1 cellular context compared by ENCODE assay signal in the genomic region with DNA sequence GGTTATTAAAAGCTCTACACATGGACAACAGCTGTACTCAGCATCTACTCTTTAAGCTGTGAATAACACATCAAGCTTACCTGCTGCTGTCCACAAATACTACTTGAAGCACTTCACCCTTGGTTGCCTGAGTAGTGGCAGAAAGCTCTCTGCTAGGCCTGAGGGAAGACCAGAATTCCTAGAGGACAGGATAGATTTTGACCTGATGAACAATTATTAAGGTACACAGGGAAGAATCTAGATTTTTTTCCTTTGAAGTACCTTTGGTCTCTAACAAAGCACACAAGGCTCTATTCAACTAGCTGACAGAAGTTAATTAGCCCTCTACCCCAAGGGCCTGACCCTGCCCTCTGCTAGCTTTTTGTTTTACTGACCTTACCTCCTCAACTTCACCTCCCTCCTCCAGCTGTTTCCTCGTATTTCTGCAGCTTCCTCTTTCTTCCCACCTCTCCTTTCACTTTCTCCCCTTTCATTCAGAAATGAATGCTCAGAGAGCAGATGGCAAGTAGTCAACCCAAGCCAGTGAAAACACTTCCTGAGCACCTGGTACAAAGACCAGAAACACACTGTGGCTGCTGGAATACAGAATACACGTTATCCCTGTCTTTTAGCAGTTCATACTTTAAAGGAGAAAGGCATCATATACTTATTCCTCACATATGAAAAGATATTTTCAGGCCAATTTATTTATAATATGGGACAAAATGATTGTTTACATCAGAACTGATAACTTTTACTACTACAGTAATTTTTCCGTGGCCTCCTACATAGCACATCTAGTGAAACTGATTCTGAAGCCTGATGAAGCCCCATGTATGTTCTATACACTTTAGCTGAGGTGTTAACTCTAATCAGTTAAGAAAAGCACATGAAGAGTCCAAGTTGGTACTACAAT.
TF ChIP-seq lines count a peak whose summit lies in the region.

No MANE protein-coding gene starts in this region.

TF ChIP-seq in HepG2, 621 proteins besides CTCF, POLR2A, EP300 and RAD21 (continues in another document):
- TF ChIP-seq, protein P1, sequence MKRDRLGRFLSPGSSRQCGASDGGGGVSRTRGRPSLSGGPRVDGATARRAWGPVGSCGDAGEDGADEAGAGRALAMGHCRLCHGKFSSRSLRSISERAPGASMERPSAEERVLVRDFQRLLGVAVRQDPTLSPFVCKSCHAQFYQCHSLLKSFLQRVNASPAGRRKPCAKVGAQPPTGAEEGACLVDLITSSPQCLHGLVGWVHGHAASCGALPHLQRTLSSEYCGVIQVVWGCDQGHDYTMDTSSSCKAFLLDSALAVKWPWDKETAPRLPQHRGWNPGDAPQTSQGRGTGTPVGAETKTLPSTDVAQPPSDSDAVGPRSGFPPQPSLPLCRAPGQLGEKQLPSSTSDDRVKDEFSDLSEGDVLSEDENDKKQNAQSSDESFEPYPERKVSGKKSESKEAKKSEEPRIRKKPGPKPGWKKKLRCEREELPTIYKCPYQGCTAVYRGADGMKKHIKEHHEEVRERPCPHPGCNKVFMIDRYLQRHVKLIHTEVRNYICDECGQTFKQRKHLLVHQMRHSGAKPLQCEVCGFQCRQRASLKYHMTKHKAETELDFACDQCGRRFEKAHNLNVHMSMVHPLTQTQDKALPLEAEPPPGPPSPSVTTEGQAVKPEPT (CRISPR knock-in tag; IDR thresholded peaks at IDR 0.05; ENCODE audit: low read depth) = no peak
- TF ChIP-seq ELF3 (CRISPR knock-in tag; IDR thresholded peaks at IDR 0.05) (peak; percentile 70; the same call in 1 of the 2 replicates), ATF1 (CRISPR knock-in tag; IDR thresholded peaks at IDR 0.05) (0 out of 2 replicates have a peak, but pooled peaks have one; percentile 29), NCOR1 (IDR thresholded peaks at IDR 0.05; ENCODE audit: borderline replicate concordance, low read length) (peak; percentile 75; the same call in 1 of the 2 replicates), NR2F2 (IDR thresholded peaks at IDR 0.05; ENCODE audit: borderline replicate concordance, low read depth) (peak; percentile 95), ZNF34 (CRISPR knock-in tag; IDR thresholded peaks at IDR 0.05; ENCODE audit: borderline replicate concordance) (no peak), HNRNPLL (IDR thresholded peaks at IDR 0.05; ENCODE audit: low read depth, low read length, poor library complexity, severe bottlenecking) (no peak), HNRNPUL1 (IDR thresholded peaks at IDR 0.05; ENCODE audit: low read depth, low read length) (no peak), POLR2AphosphoS5 (IDR thresholded peaks at IDR 0.05; ENCODE audit: low read depth, low read length) (peak; percentile 47; the same call in 1 of the 2 replicates), BCL6 (CRISPR knock-in tag; IDR thresholded peaks at IDR 0.05) (peak; percentile 97), FOXA3 (CRISPR knock-in tag; IDR thresholded peaks at IDR 0.05) (0 out of 2 replicates have a peak, but pooled peaks have one; percentile 9), ZNF354B (CRISPR knock-in tag; IDR thresholded peaks at IDR 0.05) (no peak), ZNF589 (CRISPR knock-in tag; conservative IDR thresholded peaks at IDR 0.05) (peak; percentile 56; the same call in 1 of the 2 replicates), CREB1 (IDR thresholded peaks at IDR 0.05) (no peak), CREB1 (CRISPR knock-in tag; IDR thresholded peaks at IDR 0.05) (peak; percentile 49; the same call in 1 of the 2 replicates), TOPORS (CRISPR knock-in tag; IDR thresholded peaks at IDR 0.05) (no peak), ELF1 (CRISPR knock-in tag; IDR thresholded peaks at IDR 0.05) (peak; percentile 31; the same call in 1 of the 2 replicates), ATF7 (IDR thresholded peaks at IDR 0.05) (no peak), ATF7 (CRISPR knock-in tag; IDR thresholded peaks at IDR 0.05) (no peak), ZNF263 (CRISPR knock-in tag; IDR thresholded peaks at IDR 0.05) (0 out of 2 replicates have a peak, but pooled peaks have one; percentile 13), ISL2 (CRISPR knock-in tag; IDR thresholded peaks at IDR 0.05) (0 out of 2 replicates have a peak, but pooled peaks have one; percentile 57), AGO2 (optimal IDR thresholded peaks at IDR 0.05; ENCODE audit: low read depth, low read length) (peak; percentile 36)
- TF ChIP-seq, protein P2, sequence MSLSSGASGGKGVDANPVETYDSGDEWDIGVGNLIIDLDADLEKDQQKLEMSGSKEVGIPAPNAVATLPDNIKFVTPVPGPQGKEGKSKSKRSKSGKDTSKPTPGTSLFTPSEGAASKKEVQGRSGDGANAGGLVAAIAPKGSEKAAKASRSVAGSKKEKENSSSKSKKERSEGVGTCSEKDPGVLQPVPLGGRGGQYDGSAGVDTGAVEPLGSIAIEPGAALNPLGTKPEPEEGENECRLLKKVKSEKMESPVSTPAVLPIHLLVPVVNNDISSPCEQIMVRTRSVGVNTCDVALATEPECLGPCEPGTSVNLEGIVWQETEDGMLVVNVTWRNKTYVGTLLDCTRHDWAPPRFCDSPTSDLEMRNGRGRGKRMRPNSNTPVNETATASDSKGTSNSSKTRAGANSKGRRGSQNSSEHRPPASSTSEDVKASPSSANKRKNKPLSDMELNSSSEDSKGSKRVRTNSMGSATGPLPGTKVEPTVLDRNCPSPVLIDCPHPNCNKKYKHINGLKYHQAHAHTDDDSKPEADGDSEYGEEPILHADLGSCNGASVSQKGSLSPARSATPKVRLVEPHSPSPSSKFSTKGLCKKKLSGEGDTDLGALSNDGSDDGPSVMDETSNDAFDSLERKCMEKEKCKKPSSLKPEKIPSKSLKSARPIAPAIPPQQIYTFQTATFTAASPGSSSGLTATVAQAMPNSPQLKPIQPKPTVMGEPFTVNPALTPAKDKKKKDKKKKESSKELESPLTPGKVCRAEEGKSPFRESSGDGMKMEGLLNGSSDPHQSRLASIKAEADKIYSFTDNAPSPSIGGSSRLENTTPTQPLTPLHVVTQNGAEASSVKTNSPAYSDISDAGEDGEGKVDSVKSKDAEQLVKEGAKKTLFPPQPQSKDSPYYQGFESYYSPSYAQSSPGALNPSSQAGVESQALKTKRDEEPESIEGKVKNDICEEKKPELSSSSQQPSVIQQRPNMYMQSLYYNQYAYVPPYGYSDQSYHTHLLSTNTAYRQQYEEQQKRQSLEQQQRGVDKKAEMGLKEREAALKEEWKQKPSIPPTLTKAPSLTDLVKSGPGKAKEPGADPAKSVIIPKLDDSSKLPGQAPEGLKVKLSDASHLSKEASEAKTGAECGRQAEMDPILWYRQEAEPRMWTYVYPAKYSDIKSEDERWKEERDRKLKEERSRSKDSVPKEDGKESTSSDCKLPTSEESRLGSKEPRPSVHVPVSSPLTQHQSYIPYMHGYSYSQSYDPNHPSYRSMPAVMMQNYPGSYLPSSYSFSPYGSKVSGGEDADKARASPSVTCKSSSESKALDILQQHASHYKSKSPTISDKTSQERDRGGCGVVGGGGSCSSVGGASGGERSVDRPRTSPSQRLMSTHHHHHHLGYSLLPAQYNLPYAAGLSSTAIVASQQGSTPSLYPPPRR (CRISPR knock-in tag; IDR thresholded peaks at IDR 0.05; ENCODE audit: borderline replicate concordance) = 0 out of 2 replicates have a peak, but pooled peaks have one; percentile 37
- TF ChIP-seq, protein P3, sequence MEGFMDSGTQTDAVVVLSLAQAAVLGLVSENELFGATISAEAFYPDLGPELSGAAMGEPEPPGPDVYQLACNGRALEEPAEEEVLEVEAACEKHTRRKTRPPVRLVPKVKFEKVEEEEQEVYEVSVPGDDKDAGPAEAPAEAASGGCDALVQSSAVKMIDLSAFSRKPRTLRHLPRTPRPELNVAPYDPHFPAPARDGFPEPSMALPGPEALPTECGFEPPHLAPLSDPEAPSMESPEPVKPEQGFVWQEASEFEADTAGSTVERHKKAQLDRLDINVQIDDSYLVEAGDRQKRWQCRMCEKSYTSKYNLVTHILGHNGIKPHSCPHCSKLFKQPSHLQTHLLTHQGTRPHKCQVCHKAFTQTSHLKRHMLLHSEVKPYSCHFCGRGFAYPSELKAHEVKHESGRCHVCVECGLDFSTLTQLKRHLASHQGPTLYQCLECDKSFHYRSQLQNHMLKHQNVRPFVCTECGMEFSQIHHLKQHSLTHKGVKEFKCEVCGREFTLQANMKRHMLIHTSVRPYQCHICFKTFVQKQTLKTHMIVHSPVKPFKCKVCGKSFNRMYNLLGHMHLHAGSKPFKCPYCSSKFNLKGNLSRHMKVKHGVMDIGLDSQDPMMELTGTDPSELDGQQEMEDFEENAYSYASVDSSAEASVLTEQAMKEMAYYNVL (CRISPR knock-in tag; IDR thresholded peaks at IDR 0.05; ENCODE audit: borderline replicate concordance) = peak; percentile 96
- TF ChIP-seq, protein P4, sequence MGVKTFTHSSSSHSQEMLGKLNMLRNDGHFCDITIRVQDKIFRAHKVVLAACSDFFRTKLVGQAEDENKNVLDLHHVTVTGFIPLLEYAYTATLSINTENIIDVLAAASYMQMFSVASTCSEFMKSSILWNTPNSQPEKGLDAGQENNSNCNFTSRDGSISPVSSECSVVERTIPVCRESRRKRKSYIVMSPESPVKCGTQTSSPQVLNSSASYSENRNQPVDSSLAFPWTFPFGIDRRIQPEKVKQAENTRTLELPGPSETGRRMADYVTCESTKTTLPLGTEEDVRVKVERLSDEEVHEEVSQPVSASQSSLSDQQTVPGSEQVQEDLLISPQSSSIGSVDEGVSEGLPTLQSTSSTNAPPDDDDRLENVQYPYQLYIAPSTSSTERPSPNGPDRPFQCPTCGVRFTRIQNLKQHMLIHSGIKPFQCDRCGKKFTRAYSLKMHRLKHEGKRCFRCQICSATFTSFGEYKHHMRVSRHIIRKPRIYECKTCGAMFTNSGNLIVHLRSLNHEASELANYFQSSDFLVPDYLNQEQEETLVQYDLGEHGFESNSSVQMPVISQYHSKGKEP (CRISPR knock-in tag; IDR thresholded peaks at IDR 0.05) = no peak
- TF ChIP-seq, protein P5, sequence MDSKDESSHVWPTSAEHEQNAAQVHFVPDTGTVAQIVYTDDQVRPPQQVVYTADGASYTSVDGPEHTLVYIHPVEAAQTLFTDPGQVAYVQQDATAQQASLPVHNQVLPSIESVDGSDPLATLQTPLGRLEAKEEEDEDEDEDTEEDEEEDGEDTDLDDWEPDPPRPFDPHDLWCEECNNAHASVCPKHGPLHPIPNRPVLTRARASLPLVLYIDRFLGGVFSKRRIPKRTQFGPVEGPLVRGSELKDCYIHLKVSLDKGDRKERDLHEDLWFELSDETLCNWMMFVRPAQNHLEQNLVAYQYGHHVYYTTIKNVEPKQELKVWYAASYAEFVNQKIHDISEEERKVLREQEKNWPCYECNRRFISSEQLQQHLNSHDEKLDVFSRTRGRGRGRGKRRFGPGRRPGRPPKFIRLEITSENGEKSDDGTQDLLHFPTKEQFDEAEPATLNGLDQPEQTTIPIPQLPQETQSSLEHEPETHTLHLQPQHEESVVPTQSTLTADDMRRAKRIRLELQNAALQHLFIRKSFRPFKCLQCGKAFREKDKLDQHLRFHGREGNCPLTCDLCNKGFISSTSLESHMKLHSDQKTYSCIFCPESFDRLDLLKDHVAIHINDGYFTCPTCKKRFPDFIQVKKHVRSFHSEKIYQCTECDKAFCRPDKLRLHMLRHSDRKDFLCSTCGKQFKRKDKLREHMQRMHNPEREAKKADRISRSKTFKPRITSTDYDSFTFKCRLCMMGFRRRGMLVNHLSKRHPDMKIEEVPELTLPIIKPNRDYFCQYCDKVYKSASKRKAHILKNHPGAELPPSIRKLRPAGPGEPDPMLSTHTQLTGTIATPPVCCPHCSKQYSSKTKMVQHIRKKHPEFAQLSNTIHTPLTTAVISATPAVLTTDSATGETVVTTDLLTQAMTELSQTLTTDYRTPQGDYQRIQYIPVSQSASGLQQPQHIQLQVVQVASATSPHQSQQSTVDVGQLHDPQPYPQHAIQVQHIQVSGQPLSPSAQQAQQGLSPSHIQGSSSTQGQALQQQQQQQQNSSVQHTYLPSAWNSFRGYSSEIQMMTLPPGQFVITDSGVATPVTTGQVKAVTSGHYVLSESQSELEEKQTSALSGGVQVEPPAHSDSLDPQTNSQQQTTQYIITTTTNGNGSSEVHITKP (CRISPR knock-in tag; IDR thresholded peaks at IDR 0.05; ENCODE audit: low read depth) = 0 out of 2 replicates have a peak, but pooled peaks have one; percentile 20
- TF ChIP-seq, protein P6, sequence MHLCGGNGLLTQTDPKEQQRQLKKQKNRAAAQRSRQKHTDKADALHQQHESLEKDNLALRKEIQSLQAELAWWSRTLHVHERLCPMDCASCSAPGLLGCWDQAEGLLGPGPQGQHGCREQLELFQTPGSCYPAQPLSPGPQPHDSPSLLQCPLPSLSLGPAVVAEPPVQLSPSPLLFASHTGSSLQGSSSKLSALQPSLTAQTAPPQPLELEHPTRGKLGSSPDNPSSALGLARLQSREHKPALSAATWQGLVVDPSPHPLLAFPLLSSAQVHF (CRISPR knock-in tag; IDR thresholded peaks at IDR 0.05) = no peak
- TF ChIP-seq, protein P7, sequence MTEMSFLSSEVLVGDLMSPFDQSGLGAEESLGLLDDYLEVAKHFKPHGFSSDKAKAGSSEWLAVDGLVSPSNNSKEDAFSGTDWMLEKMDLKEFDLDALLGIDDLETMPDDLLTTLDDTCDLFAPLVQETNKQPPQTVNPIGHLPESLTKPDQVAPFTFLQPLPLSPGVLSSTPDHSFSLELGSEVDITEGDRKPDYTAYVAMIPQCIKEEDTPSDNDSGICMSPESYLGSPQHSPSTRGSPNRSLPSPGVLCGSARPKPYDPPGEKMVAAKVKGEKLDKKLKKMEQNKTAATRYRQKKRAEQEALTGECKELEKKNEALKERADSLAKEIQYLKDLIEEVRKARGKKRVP (CRISPR knock-in tag; IDR thresholded peaks at IDR 0.05) = 0 out of 4 replicates have a peak, but pooled peaks of 1 of the 2 experiments have one; percentile 19
- TF ChIP-seq, protein P8, sequence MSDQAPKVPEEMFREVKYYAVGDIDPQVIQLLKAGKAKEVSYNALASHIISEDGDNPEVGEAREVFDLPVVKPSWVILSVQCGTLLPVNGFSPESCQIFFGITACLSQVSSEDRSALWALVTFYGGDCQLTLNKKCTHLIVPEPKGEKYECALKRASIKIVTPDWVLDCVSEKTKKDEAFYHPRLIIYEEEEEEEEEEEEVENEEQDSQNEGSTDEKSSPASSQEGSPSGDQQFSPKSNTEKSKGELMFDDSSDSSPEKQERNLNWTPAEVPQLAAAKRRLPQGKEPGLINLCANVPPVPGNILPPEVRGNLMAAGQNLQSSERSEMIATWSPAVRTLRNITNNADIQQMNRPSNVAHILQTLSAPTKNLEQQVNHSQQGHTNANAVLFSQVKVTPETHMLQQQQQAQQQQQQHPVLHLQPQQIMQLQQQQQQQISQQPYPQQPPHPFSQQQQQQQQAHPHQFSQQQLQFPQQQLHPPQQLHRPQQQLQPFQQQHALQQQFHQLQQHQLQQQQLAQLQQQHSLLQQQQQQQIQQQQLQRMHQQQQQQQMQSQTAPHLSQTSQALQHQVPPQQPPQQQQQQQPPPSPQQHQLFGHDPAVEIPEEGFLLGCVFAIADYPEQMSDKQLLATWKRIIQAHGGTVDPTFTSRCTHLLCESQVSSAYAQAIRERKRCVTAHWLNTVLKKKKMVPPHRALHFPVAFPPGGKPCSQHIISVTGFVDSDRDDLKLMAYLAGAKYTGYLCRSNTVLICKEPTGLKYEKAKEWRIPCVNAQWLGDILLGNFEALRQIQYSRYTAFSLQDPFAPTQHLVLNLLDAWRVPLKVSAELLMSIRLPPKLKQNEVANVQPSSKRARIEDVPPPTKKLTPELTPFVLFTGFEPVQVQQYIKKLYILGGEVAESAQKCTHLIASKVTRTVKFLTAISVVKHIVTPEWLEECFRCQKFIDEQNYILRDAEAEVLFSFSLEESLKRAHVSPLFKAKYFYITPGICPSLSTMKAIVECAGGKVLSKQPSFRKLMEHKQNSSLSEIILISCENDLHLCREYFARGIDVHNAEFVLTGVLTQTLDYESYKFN (CRISPR knock-in tag; conservative IDR thresholded peaks at IDR 0.05) = peak; percentile 52
- TF ChIP-seq, protein P9, sequence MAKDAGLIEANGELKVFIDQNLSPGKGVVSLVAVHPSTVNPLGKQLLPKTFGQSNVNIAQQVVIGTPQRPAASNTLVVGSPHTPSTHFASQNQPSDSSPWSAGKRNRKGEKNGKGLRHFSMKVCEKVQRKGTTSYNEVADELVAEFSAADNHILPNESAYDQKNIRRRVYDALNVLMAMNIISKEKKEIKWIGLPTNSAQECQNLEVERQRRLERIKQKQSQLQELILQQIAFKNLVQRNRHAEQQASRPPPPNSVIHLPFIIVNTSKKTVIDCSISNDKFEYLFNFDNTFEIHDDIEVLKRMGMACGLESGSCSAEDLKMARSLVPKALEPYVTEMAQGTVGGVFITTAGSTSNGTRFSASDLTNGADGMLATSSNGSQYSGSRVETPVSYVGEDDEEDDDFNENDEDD (CRISPR knock-in tag; IDR thresholded peaks at IDR 0.05; ENCODE audit: borderline replicate concordance) = 0 out of 2 replicates have a peak, but pooled peaks have one; percentile 20
